ENCODE assay signal across 9 cellular contexts in genomic region chr15:66287461-66288055, GRCh38. TPM values are rescaled to one million over a fixed set of nuclear protein-coding genes. Genes with fewer than 3 reads are reported as not detected.
A peak's percentile ranks its signal among the peaks of the same experiment; 100 is the strongest.
DNase-seq lines count a peak whose midpoint lies in the region; ATAC-seq, FAIRE-seq and TF ChIP-seq lines count a peak whose summit lies in the region.
"Had no signal": no experiment of that assay in that cellular context is flagged by ENCODE, and none has a peak within 500 bp of the region (broad histone marks: within the 10 kb centered on the region; RNA-seq: fewer than 3 reads in every experiment).

No MANE protein-coding gene starts in this region.

- FAIRE-seq in A549 (lab: Jason Lieb, UNC) = peak; percentile 18

- no peak for TF ChIP-seq EP300 in A549 (IDR thresholded peaks at IDR 0.05)

- WGBS in A549 (ENCODE audit: missing lambda C conversion rate) = 1% methylated on average over 6 of the region's 6 CpGs

- no peaks in the 10 kb centered on the region for H3K27me3 Mint-ChIP-seq in endothelial cell (ENCODE audit: unreplicated experiment)

- POLR2A ChIA-PET in A549 (lab: Yijun Ruan, JAX) = no interaction called here

- DNase-seq in A549 (ENCODE audit: low read depth in 1 of 2, low spot score in 1 of 2) (peak; percentile 27 to 37), endothelial cell (ENCODE audit: low spot score) (no peak), pons (ENCODE audit: low spot score) (peak; percentile 61)
- no peak for DNase-seq in activated CD8-positive, alpha-beta memory T cell treated with anti-CD3 and anti-CD28 coated beads, Interleukin-2, amount 50 U/mL, for 4 hours
- DNase-seq in activated T-cell treated with anti-CD3 and anti-CD28 coated beads, Interleukin-2, amount 50 U/mL, for 1 hour = no peak

- H3K27ac Mint-ChIP-seq in endothelial cell (ENCODE audit: unreplicated experiment) = no peak overlapping the region
- H3K27ac Mint-ChIP-seq: dendritic cell treated with granulocyte-macrophage colony-stimulating factor and Interleukin-4, amounts not matched to agents 40 ng/mL and 50 ng/mL, for 4 days had no signal

- H3K4me3 ChIP-seq in A549 (no peak overlapping the region), OCI-LY3 (ENCODE audit: low read length) (no peak overlapping the region)

- H3K27me3 ChIP-seq in OCI-LY3 (ENCODE audit: low read depth, low read length) = no peaks in the 10 kb centered on the region

- H3K4me1 ChIP-seq in A549 (peaks cover 13% of the 10 kb centered on the region), OCI-LY3 (ENCODE audit: low read length) (peaks cover 7% of the 10 kb centered on the region)

- CTCF ChIA-PET in A549 (lab: Yijun Ruan, JAX) = interaction anchor here (0.5 to 4.4 kb wide), 55 partner anchors 10 to 1070 kb away, joined by 3 to 29 read pairs (median 3); partner anchors contain the start of genes INTS14, MAP2K1 and MEGF11

- H3K27ac ChIP-seq in A549 (no peak overlapping the region), OCI-LY3 (ENCODE audit: low read length) (no peak overlapping the region)

- no peak overlapping the region for H3K4me3 Mint-ChIP-seq in endothelial cell (ENCODE audit: unreplicated experiment)
- H3K4me3 Mint-ChIP-seq: dendritic cell treated with granulocyte-macrophage colony-stimulating factor and Interleukin-4, amounts not matched to agents 40 ng/mL and 50 ng/mL, for 4 days had no signal

- no peaks in the 10 kb centered on the region for H3K36me3 ChIP-seq in OCI-LY3 (replicated peaks; ENCODE audit: low read depth, low read length)

- peak; percentile 65 to 72 for TF ChIP-seq RAD21 in A549 (conservative IDR thresholded peaks at IDR 0.05 in 1 of 2, IDR thresholded peaks at IDR 0.05 in 1 of 2)

- peak overlapping the region; percentile 48 for H3K4me2 ChIP-seq in A549
- H3K4me2 ChIP-seq in OCI-LY3 (ENCODE audit: low read length) = peak overlapping the region; percentile 28; the same call in 1 of the 2 replicates

- no peaks in the 10 kb centered on the region for H3K36me3 Mint-ChIP-seq in endothelial cell (ENCODE audit: low read depth, unreplicated experiment)

- no peak overlapping the region for H2AFZ ChIP-seq in OCI-LY3 (ENCODE audit: low read depth, low read length)

- TF ChIP-seq CTCF in A549 (IDR thresholded peaks at IDR 0.05) (peak; percentile 85), GM12872 (IDR thresholded peaks at IDR 0.05; ENCODE audit: insufficient read depth, low read depth, low read length) (peak; percentile 48; the same call in 2 of the 3 replicates), OCI-LY3 (IDR thresholded peaks at IDR 0.05; ENCODE audit: low read depth, low read length) (peak; percentile 51), endothelial cell (IDR thresholded peaks at IDR 0.05; ENCODE audit: unreplicated experiment) (peak; percentile 90)

- no peaks in the 10 kb centered on the region for H4K20me1 ChIP-seq in OCI-LY3 (ENCODE audit: insufficient read depth, low read length)

- H3K9me3 Mint-ChIP-seq in endothelial cell (ENCODE audit: unreplicated experiment) = no peaks in the 10 kb centered on the region
- H3K9me3 Mint-ChIP-seq: dendritic cell treated with granulocyte-macrophage colony-stimulating factor and Interleukin-4, amounts not matched to agents 40 ng/mL and 50 ng/mL, for 4 days had no signal

- H3K79me2 ChIP-seq in OCI-LY3 (ENCODE audit: low read length) = no peaks in the 10 kb centered on the region

- TF ChIP-seq POLR2A in A549 (IDR thresholded peaks at IDR 0.05; ENCODE audit: low read length) = no peak

- H3K9me3 ChIP-seq in A549 (no peaks in the 10 kb centered on the region), OCI-LY3 (ENCODE audit: insufficient read depth, low read length) (no peaks in the 10 kb centered on the region)

- peak; percentile 56 to 69; a peak in 3 of 6 replicates for ATAC-seq in A549
- no peak for ATAC-seq in GM18873 (IDR thresholded peaks at IDR 0.05; ENCODE audit: low FRiP score, unreplicated experiment)

- H3K4me1 Mint-ChIP-seq in endothelial cell (ENCODE audit: unreplicated experiment) = no peaks in the 10 kb centered on the region

- no peak overlapping the region for H3K9ac ChIP-seq in OCI-LY3 (ENCODE audit: low read length)

TF ChIP-seq in A549, 52 proteins besides CTCF, POLR2A, EP300 and RAD21:
- TF ChIP-seq MAFK (IDR thresholded peaks at IDR 0.05; ENCODE audit: partially characterized antibody) = peak; percentile 1
- TF ChIP-seq JUNB (IDR thresholded peaks at IDR 0.05) = no peak
- TF ChIP-seq SMC3 (IDR thresholded peaks at IDR 0.05) = peak; percentile 70

RNA-seq across cellular contexts. Expression of gene DIS3L, which starts 5.8 kb away (rescaled TPM):
- polyA plus RNA-seq in A549 (2011; rRNA removed) (64.3 and 74.9 TPM in 2 replicates), A549 (2017; fragmentation: RNase III; extraction: RNeasy Plus Mini Kit Qiagen cat#74134 plus additional on column Dnase treatment) (43.6 to 47.9 TPM (median 44.6 TPM) in 3 replicates)
- 20.0 and 22.0 TPM in 2 replicates for polyA plus RNA-seq in A549 (2012; cell fraction: cytosol; rRNA removed)
- 13.1 and 24.2 TPM in 2 replicates for polyA plus RNA-seq in A549 (2012; cell fraction: nucleus; rRNA removed)
- polyA minus RNA-seq in A549 (2011; rRNA and poly(A)+ RNA removed) = 57.4 and 61.2 TPM in 2 replicates
- total RNA-seq in endothelial cell (ENCODE audit: unreplicated experiment) = 13.1 TPM

RNA-seq across cellular contexts. Expression of gene MEGF11, which starts 34.0 kb away (rescaled TPM):
- polyA plus RNA-seq in A549 (2011; rRNA removed) (0.25 and 0.33 TPM in 2 replicates), A549 (2017; fragmentation: RNase III; extraction: RNeasy Plus Mini Kit Qiagen cat#74134 plus additional on column Dnase treatment) (0.31 to 0.49 TPM (median 0.37 TPM) in 3 replicates)
- 0.24 and 0.51 TPM in 2 replicates for polyA plus RNA-seq in A549 (2012; cell fraction: cytosol; rRNA removed)
- polyA plus RNA-seq in A549 (2012; cell fraction: nucleus; rRNA removed) = 0.72 and 0.78 TPM in 2 replicates
- 0.44 and 0.74 TPM in 2 replicates for polyA minus RNA-seq in A549 (2011; rRNA and poly(A)+ RNA removed)
- 0.77 TPM for total RNA-seq in endothelial cell (ENCODE audit: unreplicated experiment)

Comparison
In these comparisons a context has a peak if more than half of its experiments do, and no peak if none do; other contexts are left out.
1. DNase-seq: peak in A549 (2 of 2) and pons (single experiment); none in endothelial cell (single experiment), activated CD8-positive, alpha-beta memory T cell treated with anti-CD3 and anti-CD28 coated beads, Interleukin-2, amount 50 U/mL, for 4 hours (single experiment) and activated T-cell treated with anti-CD3 and anti-CD28 coated beads, Interleukin-2, amount 50 U/mL, for 1 hour (single experiment).
2. Peak in every context shown above with its lines, with median percentiles within 50 percentile points of each other: CTCF ChIP-seq.